In genomic region chr16:56933266-56933619, GRCh38 we compare ENCODE assay signal across 1 cellular context.
TF ChIP-seq lines count a peak whose summit lies in the region.

No MANE protein-coding gene starts in this region.

TF ChIP-seq in SK-N-SH, 30 proteins besides CTCF, POLR2A, EP300 and RAD21 (continued from another document):
- no peak for TF ChIP-seq ZBTB33 (IDR thresholded peaks at IDR 0.05; ENCODE audit: borderline replicate concordance, low read depth)
- TF ChIP-seq YY1 (IDR thresholded peaks at IDR 0.05; ENCODE audit: low read depth): no peak
- no peak for TF ChIP-seq GATA2 (CRISPR knock-in tag; IDR thresholded peaks at IDR 0.05)
- no peak for TF ChIP-seq CHD2 (IDR thresholded peaks at IDR 0.05; ENCODE audit: low read length, partially characterized antibody)
- TF ChIP-seq USF1 (IDR thresholded peaks at IDR 0.05; ENCODE audit: borderline replicate concordance, low read depth): no peak
